In the genomic region with DNA sequence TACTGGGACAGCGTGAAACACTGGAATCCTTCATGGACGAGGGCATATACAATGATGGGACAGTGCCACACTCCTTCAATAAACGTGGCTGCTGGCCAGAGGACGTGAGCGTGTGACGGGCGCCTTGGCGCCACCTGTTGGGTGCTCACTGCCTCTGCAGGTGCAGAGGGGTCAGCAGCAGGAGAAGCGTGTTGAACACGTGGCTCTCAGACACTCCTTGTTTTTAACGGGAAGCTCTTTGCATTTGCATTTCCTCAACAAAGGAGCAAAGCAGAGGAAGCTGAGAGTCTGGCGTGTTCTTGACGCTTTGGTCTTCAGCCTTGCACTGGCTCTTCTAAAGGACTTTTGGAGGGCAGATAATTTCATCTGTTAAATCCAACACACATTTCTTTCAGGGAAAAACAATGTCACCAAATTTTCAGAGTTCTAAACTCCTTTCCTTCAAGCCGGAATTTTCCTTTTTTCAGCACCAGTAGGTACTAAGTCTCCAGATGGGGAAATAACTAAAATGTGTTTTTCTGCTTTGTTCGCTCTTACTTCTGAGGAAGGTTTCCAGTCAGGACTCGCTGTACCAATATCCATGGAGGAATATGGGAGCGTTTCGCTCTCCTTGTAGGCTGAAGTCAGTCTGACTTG, we compare ENCODE assay signal across 8 cellular contexts. TPM values are rescaled to one million over a fixed set of nuclear protein-coding genes. Genes with fewer than 3 reads are reported as not detected.
DNase-seq lines count a peak whose midpoint lies in the region; ATAC-seq and TF ChIP-seq lines count a peak whose summit lies in the region.

No MANE protein-coding gene starts in this region.

- no peak overlapping the region for H3K4me2 ChIP-seq in GM23248 (ENCODE audit: unreplicated experiment)

- peak overlapping the region; percentile 43 for H2AFZ ChIP-seq in GM23248

- no peaks in the 10 kb centered on the region for H3K27me3 ChIP-seq in GM23248 (replicated peaks; ENCODE audit: insufficient read depth)
- no peaks in the 10 kb centered on the region for H3K27me3 ChIP-seq in kidney epithelial cell (ENCODE audit: control insufficient read depth, insufficient read depth, low read length)

- in situ Hi-C loops in GM23248 (cut with MboI) = no loop called here

- peak; percentile 97 for TF ChIP-seq CTCF in AG09309 (IDR thresholded peaks at IDR 0.05; ENCODE audit: control insufficient read depth, insufficient read depth, low read depth, low read length, missing control alignments)
- TF ChIP-seq CTCF in kidney epithelial cell (IDR thresholded peaks at IDR 0.05; ENCODE audit: insufficient read depth, low read length, poor library complexity, severe bottlenecking) = peak; percentile 97

- peaks cover 12% of the 10 kb centered on the region for H3F3A ChIP-seq in GM23248 (ENCODE audit: insufficient read depth)

- WGBS in GM23248 (ENCODE audit: low coverage in 1 of 2, low lambda C conversion rate in 2 of 2, missing lambda C conversion rate in 2 of 2), 2 experiments = 31 to 33% methylated on average over 18 of the region's 18 CpGs

- DNase-seq in AG09309 (ENCODE audit: low read depth) (peak; percentile 10), GM23248 (peak; percentile 95), NCI-H2227 treated with DMSO at 0.1 percent for 48 hours (lab: John Stamatoyannopoulos, UW) (peak; percentile 24), kidney epithelial cell (ENCODE audit: low read depth) (peak; percentile 38)
- DNase-seq in activated CD4-positive, CD25-positive, alpha-beta regulatory T cell (lab: John Stamatoyannopoulos, UW) = peak in 3 of 4 experiments; percentile 40 to 41 (median 40)
- peak; percentile 61 for DNase-seq in central memory CD4-positive, alpha-beta T cell
- DNase-seq in stimulated activated CD4-positive, alpha-beta T cell treated with anti-CD3 and anti-CD28 coated beads, Interleukin-15, amount 100 ng/mL, for 48 hours (ENCODE audit: low read depth in 2 of 2) = peak; percentile 47 to 72

- H3K9me3 ChIP-seq in GM23248 (ENCODE audit: low read depth) = no peaks in the 10 kb centered on the region

- peak overlapping the region; percentile 37 for H3K27ac ChIP-seq in GM23248

- no peaks in the 10 kb centered on the region for H4K20me1 ChIP-seq in GM23248 (ENCODE audit: insufficient read depth)

- peaks cover 22% of the 10 kb centered on the region for H3K79me2 ChIP-seq in GM23248 (ENCODE audit: insufficient read depth)

- no peaks in the 10 kb centered on the region for H3K9me2 ChIP-seq in GM23248 (ENCODE audit: insufficient read depth)

- H3K36me3 ChIP-seq in GM23248 (ENCODE audit: low read depth) (peaks cover 24% of the 10 kb centered on the region; the same call in 1 of the 2 replicates), kidney epithelial cell (ENCODE audit: control insufficient read depth, insufficient read depth, low read length) (peaks cover 2% of the 10 kb centered on the region)

- ATAC-seq in HG02970 (IDR thresholded peaks at IDR 0.05; ENCODE audit: low FRiP score, unreplicated experiment) = no peak

- peaks cover 13% of the 10 kb centered on the region for H3K4me1 ChIP-seq in GM23248 (ENCODE audit: insufficient read depth)

- H3K4me3 ChIP-seq in AG09309 (ENCODE audit: control insufficient read depth, low read depth, low read length) = no peak overlapping the region
- no peak overlapping the region for H3K4me3 ChIP-seq in GM23248
- no peak overlapping the region for H3K4me3 ChIP-seq in kidney epithelial cell (ENCODE audit: low read depth, low read length)

- H3K9ac ChIP-seq in GM23248 = peak overlapping the region; percentile 44

RNA-seq across cellular contexts. Expression of a gene that starts 2.9 kb away (rescaled TPM):
- 16.7 and 26.8 TPM in 2 replicates for total RNA-seq in GM23248 (2014; rRNA removed; shearing (Covaris generic))
- polyA plus RNA-seq in GM23248 (2016; fragmentation: Nextera tagmentation; extraction: Ambion mirVana) = 25.3 and 26.3 TPM in 2 replicates
- 59.6 and 63.1 TPM in 2 replicates for total RNA-seq in kidney epithelial cell

RNA-seq across cellular contexts. Expression of a gene that starts 41.2 kb away (rescaled TPM):
- total RNA-seq in GM23248 (2014; rRNA removed; shearing (Covaris generic)) = 104 and 110 TPM in 2 replicates
- 65.6 and 74.0 TPM in 2 replicates for polyA plus RNA-seq in GM23248 (2016; fragmentation: Nextera tagmentation; extraction: Ambion mirVana)
- 192 and 220 TPM in 2 replicates for total RNA-seq in kidney epithelial cell

Comparison
In these comparisons a context has a peak if more than half of its experiments do, and no peak if none do; other contexts are left out.
1. DNase-seq: peak in every context shown above with its lines; median percentile 95 in GM23248; 61 in central memory CD4-positive, alpha-beta T cell; 60 in stimulated activated CD4-positive, alpha-beta T cell treated with anti-CD3 and anti-CD28 coated beads, Interleukin-15, amount 100 ng/mL, for 48 hours; 40 in activated CD4-positive, CD25-positive, alpha-beta regulatory T cell; 38 in kidney epithelial cell; 24 in NCI-H2227 treated with DMSO at 0.1 percent for 48 hours; 10 in AG09309.